25 cellular contexts compared by ENCODE assay signal in genomic region chr3:16088496-16088895, GRCh38.
"Had no signal": no experiment of that assay in that cellular context is flagged by ENCODE, and none has a peak within 500 bp of the region (broad histone marks: within the 10 kb centered on the region; RNA-seq: fewer than 3 reads in every experiment).

No MANE protein-coding gene starts in this region.

- H3K4me3 ChIP-seq: heart left ventricle, pancreas, psoas muscle, right atrium auricular region, suprapubic skin, tibial nerve had no signal

- H3K4me1 Mint-ChIP-seq: activated B cell treated with CpG ODN at 0.5 μM for 24 hours; activated naive CD4-positive, alpha-beta T cell treated with anti-CD3 and anti-CD28 coated beads, Interleukin-2, amount 10 ng/mL, durations not matched to agents 7 days and 5 days; activated naive CD8-positive, alpha-beta T cell treated with anti-CD3 and anti-CD28 coated beads, Interleukin-2, amount 50 U/mL, for 24 hours; memory B cell; stimulated activated effector memory CD8-positive, alpha-beta T cell treated with anti-CD3 and anti-CD28 coated beads, Interleukin-12 subunit alpha, Interleukin-12 subunit beta, amount 100 ng/mL, for 72 hours; stimulated activated naive CD8-positive, alpha-beta T cell treated with anti-CD3 and anti-CD28 coated beads, Interleukin-15, amount 100 ng/mL, for 72 hours; T-helper 17 cell had no signal

- H3K27ac Mint-ChIP-seq: activated B cell treated with CpG ODN at 0.5 μM for 24 hours; activated CD4-positive, alpha-beta memory T cell treated with anti-CD3 and anti-CD28 coated beads for 36 hours; activated naive CD4-positive, alpha-beta T cell treated with anti-CD3 and anti-CD28 coated beads, Interleukin-2, amount 10 ng/mL, durations not matched to agents 7 days and 5 days; activated naive CD8-positive, alpha-beta T cell treated with anti-CD3 and anti-CD28 coated beads, Interleukin-2, amount 50 U/mL, for 24 hours; brain; memory B cell; natural killer cell treated with Interleukin-12 subunit alpha and Interleukin-12 subunit beta and Interleukin-15 and Interleukin-18, amount 100 ng/mL, for 72 hours; stimulated activated effector memory CD8-positive, alpha-beta T cell treated with anti-CD3 and anti-CD28 coated beads, Interleukin-12 subunit alpha, Interleukin-12 subunit beta, amount 100 ng/mL, for 72 hours; stimulated activated naive CD8-positive, alpha-beta T cell treated with anti-CD3 and anti-CD28 coated beads, Interleukin-15, amount 100 ng/mL, for 72 hours; T-helper 17 cell had no signal

- H3K36me3 ChIP-seq: heart left ventricle, pancreas, right atrium auricular region, suprapubic skin, tibial nerve had no signal

- H3K36me3 Mint-ChIP-seq: activated CD4-positive, alpha-beta memory T cell treated with anti-CD3 and anti-CD28 coated beads for 36 hours; activated naive CD4-positive, alpha-beta T cell treated with anti-CD3 and anti-CD28 coated beads, Interleukin-2, amount 10 ng/mL, durations not matched to agents 7 days and 5 days; brain; natural killer cell treated with Interleukin-12 subunit alpha and Interleukin-12 subunit beta and Interleukin-15 and Interleukin-18, amount 100 ng/mL, for 72 hours; stimulated activated effector memory CD8-positive, alpha-beta T cell treated with anti-CD3 and anti-CD28 coated beads, Interleukin-12 subunit alpha, Interleukin-12 subunit beta, amount 100 ng/mL, for 72 hours had no signal

- H3K27ac ChIP-seq: heart left ventricle, pancreas, psoas muscle, right atrium auricular region, suprapubic skin, tibial nerve had no signal

- H3K9me3 Mint-ChIP-seq: activated B cell treated with CpG ODN at 0.5 μM for 24 hours; activated CD4-positive, alpha-beta memory T cell treated with anti-CD3 and anti-CD28 coated beads for 36 hours; activated naive CD4-positive, alpha-beta T cell treated with anti-CD3 and anti-CD28 coated beads, Interleukin-2, amount 10 ng/mL, durations not matched to agents 7 days and 5 days; activated naive CD8-positive, alpha-beta T cell treated with anti-CD3 and anti-CD28 coated beads, Interleukin-2, amount 50 U/mL, for 24 hours; stimulated activated effector memory CD8-positive, alpha-beta T cell treated with anti-CD3 and anti-CD28 coated beads, Interleukin-12 subunit alpha, Interleukin-12 subunit beta, amount 100 ng/mL, for 72 hours; stimulated activated naive CD8-positive, alpha-beta T cell treated with anti-CD3 and anti-CD28 coated beads, Interleukin-15, amount 100 ng/mL, for 72 hours had no signal

- ATAC-seq: activated naive CD8-positive, alpha-beta T cell treated with anti-CD3 and anti-CD28 coated beads, Interleukin-2, amount 50 U/mL, for 24 hours; heart left ventricle; left cardiac atrium; natural killer cell treated with Interleukin-12 subunit alpha and Interleukin-12 subunit beta and Interleukin-15 and Interleukin-18, amount 100 ng/mL, for 72 hours; pancreas; psoas muscle; stimulated activated effector memory CD8-positive, alpha-beta T cell treated with anti-CD3 and anti-CD28 coated beads, Interleukin-12 subunit alpha, Interleukin-12 subunit beta, amount 100 ng/mL, for 72 hours; stimulated activated naive CD8-positive, alpha-beta T cell treated with anti-CD3 and anti-CD28 coated beads, Interleukin-15, amount 100 ng/mL, for 72 hours; T-helper 17 cell had no signal

- H3K4me3 Mint-ChIP-seq: activated B cell treated with CpG ODN at 0.5 μM for 24 hours; activated CD4-positive, alpha-beta memory T cell treated with anti-CD3 and anti-CD28 coated beads for 36 hours; activated naive CD4-positive, alpha-beta T cell treated with anti-CD3 and anti-CD28 coated beads, Interleukin-2, amount 10 ng/mL, durations not matched to agents 7 days and 5 days; activated naive CD8-positive, alpha-beta T cell treated with anti-CD3 and anti-CD28 coated beads, Interleukin-2, amount 50 U/mL, for 24 hours; brain; memory B cell; natural killer cell treated with Interleukin-12 subunit alpha and Interleukin-12 subunit beta and Interleukin-15 and Interleukin-18, amount 100 ng/mL, for 72 hours; stimulated activated effector memory CD8-positive, alpha-beta T cell treated with anti-CD3 and anti-CD28 coated beads, Interleukin-12 subunit alpha, Interleukin-12 subunit beta, amount 100 ng/mL, for 72 hours; stimulated activated naive CD8-positive, alpha-beta T cell treated with anti-CD3 and anti-CD28 coated beads, Interleukin-15, amount 100 ng/mL, for 72 hours; T-helper 17 cell had no signal

- H3K27me3 ChIP-seq: heart left ventricle, pancreas, right atrium auricular region, suprapubic skin, tibial nerve had no signal

- DNase-seq: activated B cell treated with CpG ODN at 0.5 μM for 24 hours; activated CD4-positive, alpha-beta memory T cell treated with anti-CD3 and anti-CD28 coated beads for 36 hours; activated CD4-positive, alpha-beta T cell treated with anti-CD3 and anti-CD28 coated beads for 4 hours; activated effector memory CD4-positive, alpha-beta T cell treated with Interleukin-2 at 50 U/mL for 16 hours; activated naive CD4-positive, alpha-beta T cell treated with anti-CD3 and anti-CD28 coated beads, Interleukin-2, amount 10 ng/mL, durations not matched to agents 7 days and 5 days; activated naive CD8-positive, alpha-beta T cell treated with anti-CD3 and anti-CD28 coated beads, Interleukin-2, amount 50 U/mL, for 24 hours; activated T-cell treated with anti-CD3 and anti-CD28 coated beads, Interleukin-2, amount 50 U/mL, for 48 hours; central memory CD4-positive, alpha-beta T cell; dermis blood vessel endothelial cell; effector CD8-positive, alpha-beta T cell; heart left ventricle; islet precursor cell; left cardiac atrium; pancreas; psoas muscle; stimulated activated CD4-positive, alpha-beta T cell treated with anti-CD3 and anti-CD28 coated beads, Interleukin-12 subunit alpha, Interleukin-12 subunit beta, amount 100 ng/mL, for 4 hours; stimulated activated naive CD8-positive, alpha-beta T cell treated with anti-CD3 and anti-CD28 coated beads, Interleukin-15, amount 100 ng/mL, for 72 hours; T-helper 17 cell had no signal

- H3K27me3 Mint-ChIP-seq: activated CD4-positive, alpha-beta memory T cell treated with anti-CD3 and anti-CD28 coated beads for 36 hours; brain; stimulated activated naive CD8-positive, alpha-beta T cell treated with anti-CD3 and anti-CD28 coated beads, Interleukin-15, amount 100 ng/mL, for 72 hours; T-helper 17 cell had no signal

- H3K9me3 ChIP-seq: heart left ventricle, pancreas, psoas muscle, right atrium auricular region, suprapubic skin, tibial nerve had no signal

- H3K4me1 ChIP-seq: pancreas had no signal
